In genomic region chr14:100221419-100222218, GRCh38 we compare ENCODE assay signal across 8 cellular contexts. TPM values are rescaled to one million over a fixed set of nuclear protein-coding genes. Genes with fewer than 3 reads are reported as not detected.
DNase-seq lines count a peak whose midpoint lies in the region; ATAC-seq and TF ChIP-seq lines count a peak whose summit lies in the region.

No MANE protein-coding gene starts in this region.

- TF ChIP-seq CTCF in AG09309 (IDR thresholded peaks at IDR 0.05; ENCODE audit: control insufficient read depth, insufficient read depth, low read depth, low read length, missing control alignments) (no peak), fibroblast of pulmonary artery (IDR thresholded peaks at IDR 0.05; ENCODE audit: low read length, missing control alignments) (no peak), neutrophil (IDR thresholded peaks at IDR 0.05) (no peak), upper lobe of left lung (IDR thresholded peaks at IDR 0.05) (no peak)

- H3K4me1 ChIP-seq in neutrophil (ENCODE audit: control insufficient read depth in 1 of 2, insufficient read depth in 1 of 2, low read depth in 1 of 2, low read length in 1 of 2) = peaks cover 45 to 47% of the 10 kb centered on the region in 2 experiments
- H3K4me1 ChIP-seq in upper lobe of left lung = peaks cover 25 to 31% (median 27%) of the 10 kb centered on the region in 4 donors

- 3 to 4% methylated on average over 14 to 16 of the region's 16 CpGs for WGBS in upper lobe of left lung, 2 donors

- ATAC-seq in GM18907 (IDR thresholded peaks at IDR 0.05; ENCODE audit: unreplicated experiment) (peak; percentile 90), HG03097 (IDR thresholded peaks at IDR 0.05; ENCODE audit: low FRiP score, unreplicated experiment) (peak; percentile 83), upper lobe of left lung (ENCODE audit: low FRiP score in 2 of 2) (peak; percentile 77 to 90)

- no peak for TF ChIP-seq EP300 in upper lobe of left lung (IDR thresholded peaks at IDR 0.05)

- peak in 1 of 4 donors; percentile 40 for TF ChIP-seq POLR2A in upper lobe of left lung (IDR thresholded peaks at IDR 0.05)

- H3K27me3 ChIP-seq in neutrophil = no peaks in the 10 kb centered on the region
- no peaks in the 10 kb centered on the region for H3K27me3 ChIP-seq in upper lobe of left lung

- H3K9me3 ChIP-seq in neutrophil (no peaks in the 10 kb centered on the region), upper lobe of left lung (no peaks in the 10 kb centered on the region)

- H3K27ac ChIP-seq in neutrophil (peak overlapping the region; percentile 81), upper lobe of left lung (peak overlapping the region; percentile 67 to 84 (median 76))

- no peak for DNase-seq in AG09309 (ENCODE audit: low read depth)
- DNase-seq in NCI-H748 treated with DMSO at 0.1 percent for 48 hours (lab: John Stamatoyannopoulos, UW) = peak; percentile 69
- peak; percentile 53 for DNase-seq in activated T-cell treated with anti-CD3 and anti-CD28 coated beads for 1 hour (ENCODE audit: low read depth)
- DNase-seq in fibroblast of pulmonary artery (ENCODE audit: low read depth) = peak; percentile 49
- DNase-seq in upper lobe of left lung = peak in 1 of 2 donors; percentile 79

- H3K4me3 ChIP-seq in AG09309 (ENCODE audit: control insufficient read depth, low read depth, low read length) = peak overlapping the region; percentile 44
- H3K4me3 ChIP-seq in fibroblast of pulmonary artery (replicated peaks; ENCODE audit: low read depth, low read length) = peak overlapping the region; percentile 55
- H3K4me3 ChIP-seq in neutrophil (ENCODE audit: low read depth in 1 of 2, low read length in 1 of 2) = peak overlapping the region; percentile 53 to 58
- peak overlapping the region; percentile 31 to 58 (median 44) for H3K4me3 ChIP-seq in upper lobe of left lung

- H3K36me3 ChIP-seq in neutrophil = no peaks in the 10 kb centered on the region
- H3K36me3 ChIP-seq in upper lobe of left lung = no peaks in the 10 kb centered on the region

RNA-seq across cellular contexts. Expression of gene YY1, which starts 17.3 kb away (rescaled TPM):
- total RNA-seq in upper lobe of left lung = 10 to 100 TPM; 35.6 to 70.4 (median 52.4) TPM
